In genomic region chr13:52459668-52460067, GRCh38 we compare ENCODE assay signal across 14 cellular contexts. TPM values are rescaled to one million over a fixed set of nuclear protein-coding genes. Genes with fewer than 3 reads are reported as not detected.
DNase-seq lines count a peak whose midpoint lies in the region; ATAC-seq and TF ChIP-seq lines count a peak whose summit lies in the region.
"Had no signal": no experiment of that assay in that cellular context is flagged by ENCODE, and none has a peak within 500 bp of the region (broad histone marks: within the 10 kb centered on the region; RNA-seq: fewer than 3 reads in every experiment).

No MANE protein-coding gene starts in this region.

- no peaks in the 10 kb centered on the region for H3K27me3 ChIP-seq in SK-N-SH (ENCODE audit: insufficient read depth)
- H3K27me3 ChIP-seq in RWPE2 (ENCODE audit: insufficient read depth, poor library complexity, severe bottlenecking), result no peaks in the 10 kb centered on the region
- H3K27me3 ChIP-seq: body of pancreas, ovary had no signal

- H3K9ac ChIP-seq in SK-N-SH, result no peak overlapping the region

- H3K4me3 ChIP-seq in SK-N-SH (ENCODE audit: low read depth in 2 of 2, low read length in 1 of 2) (no peak overlapping the region), RWPE2 (ENCODE audit: severe bottlenecking) (no peak overlapping the region)
- H3K4me3 ChIP-seq: body of pancreas, ovary, thoracic aorta had no signal

- CTCF ChIA-PET in SK-N-SH (lab: Yijun Ruan, JAX), result interaction anchor here (2.4 kb wide), 1 partner anchor 9 kb away, joined by 13 read pairs; no protein-coding TSS in a partner anchor

- H3K4me1 ChIP-seq in SK-N-SH (ENCODE audit: control insufficient read depth in 1 of 2, insufficient read depth in 2 of 2, low read depth in 1 of 2, low read length in 1 of 2) (peaks cover 4 to 18% of the 10 kb centered on the region in 2 experiments; a peak in 3 of 4 replicates), RWPE2 (ENCODE audit: insufficient read depth, poor library complexity, severe bottlenecking) (peaks cover 15% of the 10 kb centered on the region)

- no peak for TF ChIP-seq EP300 in SK-N-SH (IDR thresholded peaks at IDR 0.05; ENCODE audit: borderline replicate concordance in 1 of 2, low read depth in 1 of 2, low read length in 1 of 2)

- peak overlapping the region in 1 of 2 experiments; percentile 57; a peak in 2 of 4 replicates for H3K27ac ChIP-seq in SK-N-SH (ENCODE audit: low read depth in 2 of 2, low read length in 1 of 2)
- H3K27ac ChIP-seq in RWPE2 (ENCODE audit: poor library complexity, severe bottlenecking), result no peak overlapping the region
- H3K27ac ChIP-seq: body of pancreas, ovary, thoracic aorta had no signal

- no peak for TF ChIP-seq RAD21 in SK-N-SH (IDR thresholded peaks at IDR 0.05; ENCODE audit: low read length)

- H4K20me1 ChIP-seq in SK-N-SH (ENCODE audit: insufficient read depth), result peaks cover 3% of the 10 kb centered on the region; the same call in 1 of the 2 replicates

- no peaks in the 10 kb centered on the region for H3K9me2 ChIP-seq in SK-N-SH

- TF ChIP-seq CTCF in SK-N-SH (IDR thresholded peaks at IDR 0.05) (no peak), RWPE2 (IDR thresholded peaks at IDR 0.05; ENCODE audit: poor library complexity, severe bottlenecking) (no peak)

- POLR2A ChIA-PET in SK-N-SH (lab: Yijun Ruan, JAX), result no interaction called here

- WGBS in SK-N-SH (ENCODE audit: low lambda C conversion rate), result 46% methylated on average over 6 of the region's 6 CpGs

- H3K9me3 ChIP-seq in SK-N-SH, result no peaks in the 10 kb centered on the region
- no peaks in the 10 kb centered on the region for H3K9me3 ChIP-seq in RWPE2 (ENCODE audit: severe bottlenecking)
- H3K9me3 ChIP-seq: body of pancreas, ovary, thoracic aorta had no signal

- H3K36me3 ChIP-seq in SK-N-SH (replicated peaks in 1 of 2; ENCODE audit: control insufficient read depth in 1 of 2, insufficient read depth in 2 of 2, low read length in 1 of 2) (peaks cover 24 to 32% of the 10 kb centered on the region in 2 experiments), RWPE2 (ENCODE audit: low read depth) (peaks cover 83% of the 10 kb centered on the region)
- H3K36me3 ChIP-seq: ovary had no signal

- no peak for DNase-seq in SK-N-SH
- no peak for DNase-seq in RWPE2 (ENCODE audit: low spot score)
- DNase-seq in fibroblast of gingiva (ENCODE audit: low read depth), result peak; percentile 6
- peak; percentile 74 for DNase-seq in stromal cell of bone marrow (ENCODE audit: low read depth)
- DNase-seq: activated CD4-positive, alpha-beta T cell treated with anti-CD3 and anti-CD28 coated beads for 48 hours; body of pancreas; NCI-H1105; ovary; T-helper 1 cell had no signal

- peaks cover 89% of the 10 kb centered on the region for H3K79me2 ChIP-seq in SK-N-SH (ENCODE audit: insufficient read depth)

- ATAC-seq in SK-N-SH treated with all-trans-retinoic acid at 6 μM for 48 hours (no peak), RWPE2 (ENCODE audit: low read depth) (0 out of 3 replicates have a peak, but pooled peaks have one; percentile 12), GM18868 (IDR thresholded peaks at IDR 0.05; ENCODE audit: unreplicated experiment) (no peak), GM21825 (IDR thresholded peaks at IDR 0.05; ENCODE audit: unreplicated experiment) (no peak), HG03280 (IDR thresholded peaks at IDR 0.05; ENCODE audit: unreplicated experiment) (no peak)
- ATAC-seq: body of pancreas had no signal

- peaks cover 5% of the 10 kb centered on the region for H3F3A ChIP-seq in SK-N-SH (replicated peaks; ENCODE audit: insufficient read depth)

- H2AFZ ChIP-seq in SK-N-SH (ENCODE audit: low read depth), result no peak overlapping the region

- 0 out of 2 replicates have a peak overlapping the region, but pooled peaks have one; percentile 17 for H3K4me2 ChIP-seq in SK-N-SH

TF ChIP-seq in SK-N-SH, 30 proteins besides CTCF, POLR2A, EP300 and RAD21 (continues in another document):
- TF ChIP-seq IRF3 (IDR thresholded peaks at IDR 0.05; ENCODE audit: low read depth, low read length) (no peak), REST (IDR thresholded peaks at IDR 0.05; ENCODE audit: low read depth, low read length) (no peak), GABPA (IDR thresholded peaks at IDR 0.05; ENCODE audit: low read depth) (no peak), NFIC (IDR thresholded peaks at IDR 0.05; ENCODE audit: borderline replicate concordance) (peak; percentile 73)

TF ChIP-seq in SK-N-SH treated with all-trans-retinoic acid at 6 μM for 48 hours, 23 proteins besides CTCF, POLR2A, EP300 and RAD21:
- TF ChIP-seq TOX (CRISPR knock-in tag; IDR thresholded peaks at IDR 0.05; ENCODE audit: borderline replicate concordance) (no peak), SNAI2 (CRISPR knock-in tag; IDR thresholded peaks at IDR 0.05) (no peak), TSHZ2 (CRISPR knock-in tag; IDR thresholded peaks at IDR 0.05) (no peak), ISL1 (CRISPR knock-in tag; IDR thresholded peaks at IDR 0.05) (no peak)

RNA-seq across cellular contexts. Expression of gene CKAP2, which starts 4.4 kb away (rescaled TPM):
- 7.1 TPM in 2 replicates for polyA plus RNA-seq in SK-N-SH (2012; rRNA removed)
- polyA plus RNA-seq in SK-N-SH (2012; cell fraction: cytosol; rRNA removed), result 12.4 and 15.4 TPM in 2 replicates
- 3.9 and 8.4 TPM in 2 replicates for polyA plus RNA-seq in SK-N-SH (2012; cell fraction: nucleus; rRNA removed)

RNA-seq across cellular contexts. Expression of gene VPS36, which starts 9.2 kb away (rescaled TPM):
- polyA plus RNA-seq in SK-N-SH (2012; rRNA removed), result 9.9 and 14.5 TPM in 2 replicates
- polyA plus RNA-seq in SK-N-SH (2012; cell fraction: cytosol; rRNA removed), result 10.2 and 13.1 TPM in 2 replicates
- 25.8 and 48.0 TPM in 2 replicates for polyA plus RNA-seq in SK-N-SH (2012; cell fraction: nucleus; rRNA removed)

RNA-seq across cellular contexts. Expression of gene THSD1, which starts 53.7 kb away (rescaled TPM):
- polyA plus RNA-seq in SK-N-SH (2012; rRNA removed), result 8.9 and 10.1 TPM in 2 replicates
- 6.2 and 8.1 TPM in 2 replicates for polyA plus RNA-seq in SK-N-SH (2012; cell fraction: cytosol; rRNA removed)
- 12.0 and 14.6 TPM in 2 replicates for polyA plus RNA-seq in SK-N-SH (2012; cell fraction: nucleus; rRNA removed)

Comparison
In these comparisons a context has a peak if more than half of its experiments do, and no peak if none do; other contexts are left out.
1. DNase-seq: peak in fibroblast of gingiva (single experiment) and stromal cell of bone marrow (single experiment); none in SK-N-SH (single experiment) and RWPE2 (single experiment).